In the genomic region with DNA sequence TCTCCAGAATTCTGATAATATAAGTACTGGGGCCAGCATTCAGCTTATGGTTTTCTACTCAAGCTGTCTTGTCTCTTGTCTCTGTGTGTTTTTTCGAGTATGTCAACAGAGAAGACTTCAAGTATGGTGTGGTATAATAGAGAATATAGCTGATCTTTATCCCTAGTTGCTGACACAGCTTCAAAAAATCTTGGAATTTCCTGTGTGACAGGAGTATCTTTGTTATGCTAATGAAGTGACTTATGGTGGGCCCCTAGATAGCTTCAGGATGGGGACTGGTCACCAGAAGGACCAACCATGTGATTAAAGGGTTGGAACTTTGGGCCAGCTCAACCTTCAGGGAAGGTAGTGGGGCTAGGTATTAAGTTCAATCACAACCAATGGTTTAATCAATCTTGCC, we compare ENCODE assay signal across 1 cellular context.
TF ChIP-seq lines count a peak whose summit lies in the region.

No MANE protein-coding gene starts in this region.

TF ChIP-seq in endothelial cell of umbilical vein, 7 proteins besides CTCF, POLR2A, EP300 and RAD21:
- TF ChIP-seq FOS (IDR thresholded peaks at IDR 0.05; ENCODE audit: borderline replicate concordance, insufficient read depth, low read length) (no peak), MYC (IDR thresholded peaks at IDR 0.05; ENCODE audit: low read depth, low read length) (no peak), MAX (IDR thresholded peaks at IDR 0.05; ENCODE audit: insufficient read depth, insufficient read length) (no peak), EZH2 (IDR thresholded peaks at IDR 0.05; ENCODE audit: borderline replicate concordance, low read depth, low read length, severe bottlenecking) (no peak)
